30 cellular contexts compared by ENCODE assay signal in genomic region chr16:83973077-83973476, GRCh38. TPM values are rescaled to one million over a fixed set of nuclear protein-coding genes. Genes with fewer than 3 reads are reported as not detected.
"Had no signal": no experiment of that assay in that cellular context is flagged by ENCODE, and none has a peak within 500 bp of the region (broad histone marks: within the 10 kb centered on the region; RNA-seq: fewer than 3 reads in every experiment).

No MANE protein-coding gene starts in this region.

- DNase-seq: cerebellar nuclear complex; dorsolateral prefrontal cortex; effector CD4-positive, alpha-beta T cell; foreskin fibroblast; kidney; mammary epithelial cell; mesendoderm; midbrain; naive thymus-derived CD4-positive, alpha-beta T cell; stimulated activated CD4-positive, alpha-beta T cell treated with anti-CD3 and anti-CD28 coated beads, Interleukin-15, amount 100 ng/mL, for 24 hours; stimulated activated CD4-positive, alpha-beta T cell treated with anti-CD3 and anti-CD28 coated beads, Interleukin-2, amount 100 ng/mL, for 48 hours; stimulated activated CD8-positive, alpha-beta memory T cell treated with anti-CD3 and anti-CD28 coated beads, Interleukin-4, amount 100 ng/mL, for 48 hours; stimulated activated naive CD4-positive, alpha-beta T cell; stimulated activated naive CD8-positive, alpha-beta T cell treated with anti-CD3 and anti-CD28 coated beads, Interleukin-15, amount 100 ng/mL, for 72 hours; transverse colon had no signal

- H3K4me3 ChIP-seq: dorsolateral prefrontal cortex, gastroesophageal sphincter, heart left ventricle, hepatocyte, prostate gland, skin epidermis, suprapubic skin, transverse colon, vagina had no signal

- H3K27ac Mint-ChIP-seq: naive thymus-derived CD4-positive, alpha-beta T cell; stimulated activated naive CD8-positive, alpha-beta T cell treated with anti-CD3 and anti-CD28 coated beads, Interleukin-15, amount 100 ng/mL, for 72 hours had no signal

- H3K4me1 ChIP-seq: parathyroid adenoma, prostate gland, transverse colon, vagina had no signal

- FAIRE-seq: colon, kidney had no signal

- H3K27me3 ChIP-seq: dorsolateral prefrontal cortex, vagina had no signal

- H3K36me3 Mint-ChIP-seq: naive thymus-derived CD4-positive, alpha-beta T cell had no signal

- H3K9me3 ChIP-seq: prostate gland, suprapubic skin, transverse colon, vagina had no signal

- H3K36me3 ChIP-seq: gastroesophageal sphincter, heart left ventricle, neutrophil, prostate gland, suprapubic skin, transverse colon, vagina had no signal

- ATAC-seq: gastroesophageal sphincter; heart left ventricle; left lobe of liver; naive thymus-derived CD4-positive, alpha-beta T cell; right cardiac atrium; stimulated activated naive CD8-positive, alpha-beta T cell treated with anti-CD3 and anti-CD28 coated beads, Interleukin-15, amount 100 ng/mL, for 72 hours had no signal

- H3K4me3 Mint-ChIP-seq: naive thymus-derived CD4-positive, alpha-beta T cell; stimulated activated naive CD8-positive, alpha-beta T cell treated with anti-CD3 and anti-CD28 coated beads, Interleukin-15, amount 100 ng/mL, for 72 hours had no signal

- H3K27ac ChIP-seq: gastroesophageal sphincter, heart left ventricle, hepatocyte, neutrophil, parathyroid adenoma, prostate gland, skin epidermis, suprapubic skin, transverse colon, vagina had no signal

RNA-seq across cellular contexts. Expression of gene NECAB2, which starts 5.0 kb away (rescaled TPM):
- total RNA-seq: hepatocyte; lower leg skin; naive thymus-derived CD4-positive, alpha-beta T cell; suprapubic skin; ureter; vagina had no signal
- polyA plus RNA-seq: esophagus; naive thymus-derived CD4-positive, alpha-beta T cell had no signal
